In genomic region chr16:57781741-57782606, GRCh38 we compare ENCODE assay signal across 1 cellular context.
TF ChIP-seq lines count a peak whose summit lies in the region.

No MANE protein-coding gene starts in this region.

TF ChIP-seq in HepG2, 621 proteins besides CTCF, POLR2A, EP300 and RAD21 (continued from another document and continues in another):
- TF ChIP-seq THRA (CRISPR knock-in tag; IDR thresholded peaks at IDR 0.05; ENCODE audit: borderline replicate concordance): peak; percentile 86
- TF ChIP-seq ZNF121 (CRISPR knock-in tag; IDR thresholded peaks at IDR 0.05): peak; percentile 55; the same call in 1 of the 2 replicates
- TF ChIP-seq ZNF556 (CRISPR knock-in tag; IDR thresholded peaks at IDR 0.05; ENCODE audit: borderline replicate concordance): peak; percentile 96
- TF ChIP-seq ZNF329 (CRISPR knock-in tag; IDR thresholded peaks at IDR 0.05; ENCODE audit: low read depth): no peak; the same call in 1 of the 2 replicates
- 0 out of 2 replicates have a peak, but pooled peaks have one; percentile 40 for TF ChIP-seq KLF9 (CRISPR knock-in tag; IDR thresholded peaks at IDR 0.05; ENCODE audit: low read depth)
- peak; percentile 77 for TF ChIP-seq STAG1 (CRISPR knock-in tag; IDR thresholded peaks at IDR 0.05)
- TF ChIP-seq ZBTB7A (CRISPR knock-in tag; IDR thresholded peaks at IDR 0.05): peak; percentile 71; the same call in 1 of the 2 replicates
- TF ChIP-seq RELA (CRISPR knock-in tag; IDR thresholded peaks at IDR 0.05): 0 out of 2 replicates have a peak, but pooled peaks have one; percentile 56
- TF ChIP-seq HNF1A (IDR thresholded peaks at IDR 0.05; ENCODE audit: low read depth): peak; percentile 11; the same call in 1 of the 2 replicates
- peak; percentile 82 for TF ChIP-seq HNF1A (CRISPR knock-in tag; IDR thresholded peaks at IDR 0.05; ENCODE audit: borderline replicate concordance)
- peak; percentile 47; the same call in 1 of the 2 replicates for TF ChIP-seq ARID3A (IDR thresholded peaks at IDR 0.05; ENCODE audit: low read depth, low read length)
- peak; percentile 49; the same call in 1 of the 2 replicates for TF ChIP-seq GFI1 (CRISPR knock-in tag; IDR thresholded peaks at IDR 0.05; ENCODE audit: borderline replicate concordance)
- TF ChIP-seq SNAPC4 (CRISPR knock-in tag; IDR thresholded peaks at IDR 0.05): no peak
- TF ChIP-seq BCL3 (CRISPR knock-in tag; IDR thresholded peaks at IDR 0.05): no peak
- TF ChIP-seq MEIS1 (CRISPR knock-in tag; IDR thresholded peaks at IDR 0.05; ENCODE audit: borderline replicate concordance): peak; percentile 95; the same call in 1 of the 2 replicates
- no peak for TF ChIP-seq ZNF713 (CRISPR knock-in tag; IDR thresholded peaks at IDR 0.05)
- TF ChIP-seq ZNF772 (CRISPR knock-in tag; IDR thresholded peaks at IDR 0.05): peak; percentile 81; the same call in 1 of the 2 replicates
- no peak for TF ChIP-seq REL (CRISPR knock-in tag; conservative IDR thresholded peaks at IDR 0.05)
- no peak for TF ChIP-seq PRPF4 (IDR thresholded peaks at IDR 0.05; ENCODE audit: low read depth, low read length, poor library complexity, severe bottlenecking)
- TF ChIP-seq THAP7 (CRISPR knock-in tag; IDR thresholded peaks at IDR 0.05): peak; percentile 43; the same call in 1 of the 2 replicates
- no peak for TF ChIP-seq NBN (conservative IDR thresholded peaks at IDR 0.05)
- TF ChIP-seq FOXO1 (CRISPR knock-in tag; IDR thresholded peaks at IDR 0.05): peak; percentile 88
- TF ChIP-seq HIC2 (CRISPR knock-in tag; IDR thresholded peaks at IDR 0.05; ENCODE audit: low read depth): no peak; the same call in 1 of the 2 replicates
- peak; percentile 67 for TF ChIP-seq THAP11 (CRISPR knock-in tag; IDR thresholded peaks at IDR 0.05)
- TF ChIP-seq ZNF607 (CRISPR knock-in tag; IDR thresholded peaks at IDR 0.05; ENCODE audit: borderline replicate concordance): peak; percentile 75; the same call in 1 of the 2 replicates
- TF ChIP-seq PLSCR1 (CRISPR knock-in tag; IDR thresholded peaks at IDR 0.05; ENCODE audit: borderline replicate concordance): no peak
- TF ChIP-seq ZNF501 (CRISPR knock-in tag; IDR thresholded peaks at IDR 0.05): peak; percentile 95
- TF ChIP-seq SRSF1 (optimal IDR thresholded peaks at IDR 0.05; ENCODE audit: low read depth, low read length): no peak
- TF ChIP-seq ZSCAN5A (CRISPR knock-in tag; IDR thresholded peaks at IDR 0.05; ENCODE audit: borderline replicate concordance): no peak
- peak; percentile 57; the same call in 1 of the 2 replicates for TF ChIP-seq ZNF746 (CRISPR knock-in tag; IDR thresholded peaks at IDR 0.05)
- 0 out of 2 replicates have a peak, but pooled peaks have one; percentile 33 for TF ChIP-seq HOMEZ (CRISPR knock-in tag; IDR thresholded peaks at IDR 0.05; ENCODE audit: low read depth)
- TF ChIP-seq MLX (CRISPR knock-in tag; IDR thresholded peaks at IDR 0.05): peak; percentile 68; the same call in 1 of the 2 replicates
- TF ChIP-seq KDM4B (CRISPR knock-in tag; IDR thresholded peaks at IDR 0.05): peak; percentile 59; the same call in 1 of the 2 replicates
- peak; percentile 74 for TF ChIP-seq ZNF614 (CRISPR knock-in tag; IDR thresholded peaks at IDR 0.05; ENCODE audit: borderline replicate concordance)
- TF ChIP-seq EEA1 (CRISPR knock-in tag; IDR thresholded peaks at IDR 0.05; ENCODE audit: borderline replicate concordance): 0 out of 2 replicates have a peak, but pooled peaks have one; percentile 15
- TF ChIP-seq JUND (CRISPR knock-in tag; IDR thresholded peaks at IDR 0.05): no peak; the same call in 1 of the 2 replicates
